In the genomic region with DNA sequence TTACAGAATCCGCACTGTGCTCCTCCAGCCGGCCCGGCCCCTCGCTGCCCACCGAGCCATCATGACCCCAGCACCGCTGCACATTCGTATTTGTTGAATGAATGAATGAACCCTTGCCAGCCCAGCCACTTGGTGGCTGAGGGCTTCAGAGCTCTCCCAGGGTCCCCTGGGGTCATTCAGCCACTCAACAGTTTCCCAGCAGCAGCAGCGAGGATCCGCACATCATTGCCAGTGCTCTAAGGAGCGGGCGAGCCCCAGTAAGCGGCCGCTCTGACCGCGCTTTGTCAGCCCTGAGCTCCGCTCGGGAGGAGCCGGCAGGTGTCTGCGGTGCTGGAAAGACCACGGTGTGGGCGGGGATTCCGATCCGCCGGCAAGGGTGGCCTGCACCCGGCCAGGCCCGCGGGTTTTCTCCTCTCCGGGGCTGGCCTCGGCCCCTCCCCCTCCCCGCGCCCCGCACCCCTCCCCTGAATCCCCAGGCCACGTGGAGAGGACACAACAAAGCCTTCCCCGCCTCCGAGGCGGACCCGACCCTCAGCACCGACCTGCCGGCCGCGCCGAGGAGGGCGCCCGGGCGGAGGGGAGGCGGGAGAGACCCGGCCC, we compare ENCODE assay signal across 8 cellular contexts. TPM values are rescaled to one million over a fixed set of nuclear protein-coding genes. Genes with fewer than 3 reads are reported as not detected.
A peak's percentile ranks its signal among the peaks of the same experiment; 100 is the strongest.
DNase-seq lines count a peak whose midpoint lies in the region; ATAC-seq, FAIRE-seq and TF ChIP-seq lines count a peak whose summit lies in the region.

No MANE protein-coding gene starts in this region.

- peaks cover 3 to 84% (median 20%) of the 10 kb centered on the region in 9 donors for H3K4me1 ChIP-seq in heart right ventricle

- H3K27ac ChIP-seq in heart right ventricle = peak overlapping the region; percentile 29 to 98 (median 73)

- H3K4me3 ChIP-seq in heart right ventricle = peak overlapping the region; percentile 30 to 81 (median 73)

- peak; percentile 87 for FAIRE-seq in GM12892 (lab: Jason Lieb, UNC)
- no peak for FAIRE-seq in RCC 7860 (lab: Jason Lieb, UNC)

- WGBS in heart right ventricle, 2 donors = 3 to 6% methylated on average over 31 to 46 of the region's 47 CpGs

- no peak for TF ChIP-seq CTCF in heart right ventricle (IDR thresholded peaks at IDR 0.05)

- no peaks in the 10 kb centered on the region for H3K27me3 ChIP-seq in heart right ventricle

- H3K9me3 ChIP-seq in heart right ventricle = no peaks in the 10 kb centered on the region

- ATAC-seq in HG03354 (IDR thresholded peaks at IDR 0.05; ENCODE audit: poor library complexity, severe bottlenecking, unreplicated experiment) (peak; percentile 33), heart right ventricle (peak; percentile 29 to 52 (median 34)), GM18858 (IDR thresholded peaks at IDR 0.05; ENCODE audit: unreplicated experiment) (no peak), HG03571 (IDR thresholded peaks at IDR 0.05; ENCODE audit: unreplicated experiment) (no peak)

- TF ChIP-seq POLR2A in GM12892 (IDR thresholded peaks at IDR 0.05; ENCODE audit: low read depth, low read length) = peak; percentile 61; the same call in 1 of the 2 replicates

- intact Hi-C loops in heart right ventricle (cut with DNase I) = loop anchor here in 1 of 10 donors (10.0 kb wide), 1 partner anchor 139 kb away; the partner anchor contains the start of gene BCL2L13

- H3K36me3 ChIP-seq in heart right ventricle = no peaks in the 10 kb centered on the region

- peak; percentile 68 for DNase-seq in GM12892 (ENCODE audit: insufficient read length)
- peak; percentile 27 for DNase-seq in RCC 7860 (ENCODE audit: low spot score)
- DNase-seq in activated naive CD4-positive, alpha-beta T cell treated with Interleukin-2 at 50 U/mL for 16 hours = peak; percentile 70
- peak in 1 of 2 donors; percentile 44 for DNase-seq in heart right ventricle
- peak; percentile 90 for DNase-seq in retina

RNA-seq across cellular contexts. Expression of gene BID, which starts 0.6 kb away (rescaled TPM):
- polyA plus RNA-seq in GM12892 (2012; ENCODE audit: missing spikeins) = 93.1 TPM
- total RNA-seq in heart right ventricle = 10 to 100 TPM in 5 of 10 donors, 1 to 10 TPM in 5; 5.6 to 24.1 (median 10.5) TPM
- polyA plus RNA-seq in heart right ventricle = 10 to 100 TPM; 10.2 to 42.9 TPM

Comparison
In these comparisons a context has a peak if more than half of its experiments do, and no peak if none do; other contexts are left out.
1. ATAC-seq: peak in HG03354 (single experiment) and heart right ventricle (8 of 8); none in GM18858 (single experiment) and HG03571 (single experiment).